ENCODE assay signal across 9 cellular contexts in genomic region chr2:176643711-176644110, GRCh38.
A peak's percentile ranks its signal among the peaks of the same experiment; 100 is the strongest.
DNase-seq lines count a peak whose midpoint lies in the region; ATAC-seq and TF ChIP-seq lines count a peak whose summit lies in the region.
"Had no signal": no experiment of that assay in that cellular context is flagged by ENCODE, and none has a peak within 500 bp of the region (broad histone marks: within the 10 kb centered on the region; RNA-seq: fewer than 3 reads in every experiment).

No MANE protein-coding gene starts in this region.

- H3K36me3 ChIP-seq in aorta (ENCODE audit: control insufficient read depth in 1 of 2, insufficient read depth in 2 of 2, low read length in 1 of 2), result no peaks in the 10 kb centered on the region
- no peaks in the 10 kb centered on the region for H3K36me3 ChIP-seq in vagina

- peak; percentile 65 for ATAC-seq in aorta (ENCODE audit: low FRiP score)
- ATAC-seq: Right ventricle myocardium inferior had no signal

- DNase-seq in NCI-H2196 treated with DMSO at 0.1 percent for 48 hours (lab: John Stamatoyannopoulos, UW; ENCODE audit: unreplicated experiment) (peak; percentile 5), NCI-H2196 (lab: John Stamatoyannopoulos, UW; ENCODE audit: unreplicated experiment) (no peak), NCI-H69 (lab: John Stamatoyannopoulos, UW) (peak; percentile 85), fibroblast of pulmonary artery (ENCODE audit: low read depth) (peak; percentile 29), aorta (no peak), nucleus accumbens (lab: John Stamatoyannopoulos, UW) (no peak), vagina (ENCODE audit: extremely low spot score in 2 of 2) (no peak)
- DNase-seq in activated naive CD4-positive, alpha-beta T cell treated with Interleukin-2 at 50 U/mL for 16 hours, result no peak

- H3K9me3 ChIP-seq in aorta (ENCODE audit: control insufficient read depth, low read length) (peaks cover 2% of the 10 kb centered on the region), vagina (no peaks in the 10 kb centered on the region)

- no peak overlapping the region for H3K4me3 ChIP-seq in fibroblast of pulmonary artery (replicated peaks; ENCODE audit: low read depth, low read length)
- H3K4me3 ChIP-seq in aorta (ENCODE audit: low read length in 2 of 2), result no peak overlapping the region
- H3K4me3 ChIP-seq in vagina, result no peak overlapping the region

- TF ChIP-seq CTCF in fibroblast of pulmonary artery (IDR thresholded peaks at IDR 0.05; ENCODE audit: low read length, missing control alignments) (no peak), vagina (IDR thresholded peaks at IDR 0.05) (no peak)

- H3K4me1 ChIP-seq in aorta (ENCODE audit: control insufficient read depth in 1 of 2, insufficient read depth in 2 of 2, low read length in 2 of 2), result no peaks in the 10 kb centered on the region
- no peaks in the 10 kb centered on the region for H3K4me1 ChIP-seq in vagina

- TF ChIP-seq POLR2A in vagina (IDR thresholded peaks at IDR 0.05), result no peak

- intact Hi-C loops in aorta (cut with DNase I), result no loop called here
- intact Hi-C loops in vagina (cut with DNase I), result loop anchor here (10.0 kb wide), 1 partner anchor 501 kb away; no protein-coding TSS in a partner anchor

- H3K27me3 ChIP-seq in aorta (ENCODE audit: control insufficient read depth in 1 of 2, insufficient read depth in 2 of 2, low read length in 1 of 2) (no peaks in the 10 kb centered on the region), vagina (no peaks in the 10 kb centered on the region)

- 51 to 54% methylated on average over 6 of the region's 6 CpGs for WGBS in aorta, 2 donors

- H3K27ac ChIP-seq in aorta (ENCODE audit: low read depth in 1 of 2, low read length in 2 of 2), result no peak overlapping the region
- H3K27ac ChIP-seq in vagina, result no peak overlapping the region

Comparison
In these comparisons a context has a peak if more than half of its experiments do, and no peak if none do; other contexts are left out.
1. DNase-seq: peak in NCI-H2196 treated with DMSO at 0.1 percent for 48 hours (single experiment), NCI-H69 (single experiment) and fibroblast of pulmonary artery (single experiment); none in NCI-H2196 (single experiment), aorta (0 of 2), nucleus accumbens (0 of 56), vagina (0 of 2) and activated naive CD4-positive, alpha-beta T cell treated with Interleukin-2 at 50 U/mL for 16 hours (single experiment).